In the genomic region with DNA sequence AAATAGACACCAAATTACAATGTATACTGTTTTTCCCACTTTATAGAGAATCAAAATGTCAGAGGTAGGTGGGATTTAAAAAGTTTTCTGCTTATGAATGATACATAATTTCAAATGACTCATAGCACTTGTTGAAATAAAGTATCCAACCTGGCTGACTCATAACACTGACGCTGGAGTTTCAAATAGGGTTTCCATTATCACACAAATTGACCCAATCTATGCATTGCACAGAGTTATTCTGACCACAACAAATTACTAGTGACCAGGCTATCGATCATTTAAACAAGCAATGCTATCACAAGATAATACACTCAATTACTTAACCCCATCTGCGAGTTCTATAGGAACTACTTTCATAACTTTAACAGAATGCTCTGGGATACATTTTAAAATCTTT, we compare ENCODE assay signal across 1 cellular context.
TF ChIP-seq lines count a peak whose summit lies in the region.

No MANE protein-coding gene starts in this region.

TF ChIP-seq in A549, 52 proteins besides CTCF, POLR2A, EP300 and RAD21 (continued from another document):
- TF ChIP-seq FOSB (CRISPR knock-in tag; IDR thresholded peaks at IDR 0.05) = no peak
- no peak for TF ChIP-seq CHD2 (IDR thresholded peaks at IDR 0.05; ENCODE audit: low read length, partially characterized antibody)
TF ChIP-seq in A549: peak in this region for 1.
